Comparison of ENCODE assay signal across 1 cellular context in the genomic region with DNA sequence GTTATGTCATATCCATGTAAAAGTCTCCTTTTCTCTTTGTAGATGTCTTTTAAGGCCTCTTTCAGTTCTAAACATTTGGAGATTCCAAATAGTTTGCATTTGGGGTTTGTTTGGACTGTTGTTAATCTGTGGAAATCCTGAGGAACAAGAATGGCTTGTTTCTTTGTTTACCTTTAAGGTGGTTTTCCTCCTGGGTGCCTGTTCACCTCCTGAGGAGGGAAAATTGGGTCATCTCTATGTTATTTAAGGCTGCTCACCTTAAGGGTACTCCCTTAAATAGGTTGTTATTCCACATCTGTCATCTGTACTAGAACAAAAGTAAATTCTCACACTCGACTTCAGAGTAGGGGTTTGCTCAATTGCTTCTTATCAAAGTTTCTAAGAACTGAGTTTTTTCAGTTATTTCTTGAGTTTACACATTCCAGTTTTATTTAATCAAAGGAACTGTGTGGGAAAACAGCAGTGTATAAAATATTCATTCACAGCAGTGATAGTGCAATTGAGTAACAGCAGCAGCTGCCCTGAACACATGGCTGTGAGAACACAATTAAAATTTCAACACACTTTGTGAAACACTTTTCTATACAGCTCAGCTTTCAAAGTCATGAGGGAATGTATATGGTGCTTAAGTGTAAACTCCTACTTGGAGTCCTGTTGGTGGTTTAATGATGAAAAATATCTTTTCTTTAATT.
TF ChIP-seq lines count a peak whose summit lies in the region.

No MANE protein-coding gene starts in this region.

TF ChIP-seq in IMR-90, 13 proteins besides CTCF, POLR2A, EP300 and RAD21 (continued from another document):
- no peak for TF ChIP-seq MXI1 (IDR thresholded peaks at IDR 0.05; ENCODE audit: borderline replicate concordance, low read depth, low read length)
